In genomic region chr6:107811591-107812218, GRCh38 we compare ENCODE assay signal across 12 cellular contexts. TPM values are rescaled to one million over a fixed set of nuclear protein-coding genes. Genes with fewer than 3 reads are reported as not detected.
DNase-seq lines count a peak whose midpoint lies in the region; ATAC-seq, FAIRE-seq and TF ChIP-seq lines count a peak whose summit lies in the region.
"Had no signal": no experiment of that assay in that cellular context is flagged by ENCODE, and none has a peak within 500 bp of the region (broad histone marks: within the 10 kb centered on the region; RNA-seq: fewer than 3 reads in every experiment).

No MANE protein-coding gene starts in this region.

- intact Hi-C loops in Right ventricle myocardium inferior (cut with DNase I) (no loop called here), left ventricle myocardium superior (cut with micrococcal nuclease) (no loop called here)

- TF ChIP-seq CTCF in keratinocyte (optimal IDR thresholded peaks at IDR 0.05 in 1 of 3, IDR thresholded peaks at IDR 0.05 in 1 of 3, conservative IDR thresholded peaks at IDR 0.05 in 1 of 3; ENCODE audit: extremely low read depth in 1 of 3, insufficient read depth in 2 of 3, low read length in 3 of 3) = no peak

- H3K4me3 ChIP-seq in keratinocyte (ENCODE audit: control insufficient read depth in 2 of 3, extremely low read depth in 1 of 3, insufficient read depth in 2 of 3, low read depth in 1 of 3, low read length in 3 of 3) = no peak overlapping the region
- H3K4me3 ChIP-seq: BLaER1 treated with 17β-estradiol and CSF1 and Interleukin-3, amounts not matched to agents 10 nM and 100 nM had no signal

- no peaks in the 10 kb centered on the region for H3K27me3 ChIP-seq in keratinocyte (ENCODE audit: control insufficient read depth, extremely low read depth, insufficient read depth, low read length)
- H3K27me3 ChIP-seq: BLaER1 treated with 17β-estradiol and CSF1 and Interleukin-3, amounts not matched to agents 10 nM and 100 nM had no signal

- ATAC-seq in Right ventricle myocardium inferior = peak; percentile 28
- ATAC-seq in left ventricle myocardium superior = no peak
- ATAC-seq in activated T-cell treated with anti-CD3 and anti-CD28 coated beads, Interleukin-2, amount 50 U/mL, for 72 hours (replicated peaks in 1 of 2) = peak; percentile 74 to 77
- ATAC-seq in GM18505 (IDR thresholded peaks at IDR 0.05; ENCODE audit: unreplicated experiment) = no peak

- peaks cover 17% of the 10 kb centered on the region for H3K4me1 ChIP-seq in keratinocyte (ENCODE audit: control insufficient read depth, extremely low read depth, insufficient read depth, low read length)

- no peak for FAIRE-seq in keratinocyte (lab: Jason Lieb, UNC)
- no peak for FAIRE-seq in urothelium cell line (lab: Jason Lieb, UNC)

- H3K79me2 ChIP-seq in keratinocyte (ENCODE audit: control insufficient read depth, insufficient read depth, low read length) = no peaks in the 10 kb centered on the region

- peak overlapping the region; percentile 17 for H3K27ac Mint-ChIP-seq in activated T-cell treated with anti-CD3 and anti-CD28 coated beads, Interleukin-2, amount 50 U/mL, for 72 hours

- no peaks in the 10 kb centered on the region for H4K20me1 ChIP-seq in keratinocyte (ENCODE audit: control insufficient read depth, extremely low read depth, insufficient read depth, low read length)
- H4K20me1 ChIP-seq: BLaER1 treated with 17β-estradiol and CSF1 and Interleukin-3, amounts not matched to agents 10 nM and 100 nM had no signal

- no peak overlapping the region for H3K27ac ChIP-seq in keratinocyte (ENCODE audit: control insufficient read depth, insufficient read depth, low read length)
- H3K27ac ChIP-seq: BLaER1 treated with 17β-estradiol and CSF1 and Interleukin-3, amounts not matched to agents 10 nM and 100 nM had no signal

- peak overlapping the region; percentile 25 for H2AFZ ChIP-seq in keratinocyte (ENCODE audit: control insufficient read depth, low read length)

- H3K36me3 Mint-ChIP-seq in activated T-cell treated with anti-CD3 and anti-CD28 coated beads, Interleukin-2, amount 50 U/mL, for 72 hours (ENCODE audit: insufficient read depth in 2 of 2) = peaks cover 0 to 3% of the 10 kb centered on the region in 2 donors

- no peaks in the 10 kb centered on the region for H3K9me3 Mint-ChIP-seq in activated T-cell treated with anti-CD3 and anti-CD28 coated beads, Interleukin-2, amount 50 U/mL, for 72 hours

- H3K9ac ChIP-seq in keratinocyte (ENCODE audit: control insufficient read depth, extremely low read depth, insufficient read depth, low read length) = no peak overlapping the region
- H3K9ac ChIP-seq: BLaER1 treated with 17β-estradiol and CSF1 and Interleukin-3, amounts not matched to agents 10 nM and 100 nM had no signal

- H3K4me2 ChIP-seq in keratinocyte (ENCODE audit: control insufficient read depth, extremely low read depth, insufficient read depth, low read depth, low read length) = no peak overlapping the region

- DNase-seq in Right ventricle myocardium inferior (ENCODE audit: missing footprints) = no peak
- DNase-seq in left ventricle myocardium superior = no peak
- no peak for DNase-seq in activated T-cell treated with anti-CD3 and anti-CD28 coated beads, Interleukin-2, amount 50 U/mL, for 72 hours
- DNase-seq in keratinocyte (ENCODE audit: low read depth, low spot score) = peak; percentile 44
- DNase-seq in urothelium cell line (ENCODE audit: low spot score) = peak; percentile 26
- no peak for DNase-seq in NCI-H748 (lab: John Stamatoyannopoulos, UW; ENCODE audit: unreplicated experiment)
- DNase-seq in NCI-H2081 treated with DMSO at 0.1 percent for 48 hours (lab: John Stamatoyannopoulos, UW) = no peak
- DNase-seq: activated CD4-positive, alpha-beta T cell treated with anti-CD3 and anti-CD28 coated beads for 4 hours; NK-92 treated with Interleukin-12 subunit alpha and Interleukin-12 subunit beta, amount 100 ng/mL, for 24 hours had no signal

- no peaks in the 10 kb centered on the region for H3K36me3 ChIP-seq in keratinocyte (ENCODE audit: control insufficient read depth in 2 of 2, extremely low read depth in 1 of 2, insufficient read depth in 2 of 2, low read length in 2 of 2)
- H3K36me3 ChIP-seq: BLaER1 treated with 17β-estradiol and CSF1 and Interleukin-3, amounts not matched to agents 10 nM and 100 nM had no signal

- no peaks in the 10 kb centered on the region for H3K9me3 ChIP-seq in keratinocyte (ENCODE audit: control insufficient read depth, low read depth, low read length)
- H3K9me3 ChIP-seq: BLaER1 treated with 17β-estradiol and CSF1 and Interleukin-3, amounts not matched to agents 10 nM and 100 nM had no signal

- peaks cover 67% of the 10 kb centered on the region for H3K4me1 Mint-ChIP-seq in activated T-cell treated with anti-CD3 and anti-CD28 coated beads, Interleukin-2, amount 50 U/mL, for 72 hours (ENCODE audit: low read depth)

- H3K27me3 Mint-ChIP-seq in activated T-cell treated with anti-CD3 and anti-CD28 coated beads, Interleukin-2, amount 50 U/mL, for 72 hours (ENCODE audit: low read depth) = no peaks in the 10 kb centered on the region

- no peak for TF ChIP-seq POLR2A in GM18505 (IDR thresholded peaks at IDR 0.05; ENCODE audit: borderline replicate concordance, extremely low read depth, insufficient read depth, insufficient read length)

- dilution Hi-C loops in keratinocyte (cut with MboI; ENCODE audit: extremely low pct_ligation_motif_present, low sequenced_read_pairs) = no loop called here

- peak overlapping the region; percentile 29 to 51 for H3K4me3 Mint-ChIP-seq in activated T-cell treated with anti-CD3 and anti-CD28 coated beads, Interleukin-2, amount 50 U/mL, for 72 hours

- H3K9me1 ChIP-seq in keratinocyte (ENCODE audit: control insufficient read depth, extremely low read depth, insufficient read depth, low read length) = no peaks in the 10 kb centered on the region

RNA-seq across cellular contexts. Expression of gene SCML4, which starts 12.4 kb away (rescaled TPM):
- total RNA-seq in Right ventricle myocardium inferior (0.11 TPM), left ventricle myocardium superior (0.17 TPM)
- total RNA-seq in activated T-cell treated with anti-CD3 and anti-CD28 coated beads, Interleukin-2, amount 50 U/mL, for 72 hours = 10 to 100 TPM in 1 of 2 donors, 1 to 10 TPM in 1; 9.7 to 13.9 TPM
- not detected in 3 replicates for polyA plus RNA-seq in keratinocyte
- polyA plus RNA-seq in keratinocyte (2011; ENCODE audit: low read depth) = not detected
- polyA plus RNA-seq in keratinocyte (2011; cell fraction: cytosol; rRNA removed) = not detected in 2 replicates
- polyA plus RNA-seq in keratinocyte (2011; cell fraction: nucleus; rRNA removed) = not detected in 2 replicates
- not detected in 2 replicates for polyA plus RNA-seq in keratinocyte (2012; ENCODE audit: low replicate concordance)
- not detected in 3 replicates for polyA minus RNA-seq in keratinocyte
- polyA minus RNA-seq in keratinocyte (2011; cell fraction: cytosol; rRNA and poly(A)+ RNA removed) = not detected
- polyA minus RNA-seq in keratinocyte (2011; cell fraction: nucleus; rRNA and poly(A)+ RNA removed) = not detected in 2 replicates
- total RNA-seq: skeletal muscle tissue had no signal

Comparison
In these comparisons a context has a peak if more than half of its experiments do, and no peak if none do; other contexts are left out.
1. ATAC-seq: peak in Right ventricle myocardium inferior (single experiment) and activated T-cell treated with anti-CD3 and anti-CD28 coated beads, Interleukin-2, amount 50 U/mL, for 72 hours (2 of 2); none in left ventricle myocardium superior (single experiment) and GM18505 (single experiment).
2. DNase-seq: peak in keratinocyte (single experiment) and urothelium cell line (single experiment); none in Right ventricle myocardium inferior (single experiment), left ventricle myocardium superior (single experiment), activated T-cell treated with anti-CD3 and anti-CD28 coated beads, Interleukin-2, amount 50 U/mL, for 72 hours (0 of 2), NCI-H748 (single experiment) and NCI-H2081 treated with DMSO at 0.1 percent for 48 hours (single experiment).